ENCODE assay signal across 8 cellular contexts in the genomic region with DNA sequence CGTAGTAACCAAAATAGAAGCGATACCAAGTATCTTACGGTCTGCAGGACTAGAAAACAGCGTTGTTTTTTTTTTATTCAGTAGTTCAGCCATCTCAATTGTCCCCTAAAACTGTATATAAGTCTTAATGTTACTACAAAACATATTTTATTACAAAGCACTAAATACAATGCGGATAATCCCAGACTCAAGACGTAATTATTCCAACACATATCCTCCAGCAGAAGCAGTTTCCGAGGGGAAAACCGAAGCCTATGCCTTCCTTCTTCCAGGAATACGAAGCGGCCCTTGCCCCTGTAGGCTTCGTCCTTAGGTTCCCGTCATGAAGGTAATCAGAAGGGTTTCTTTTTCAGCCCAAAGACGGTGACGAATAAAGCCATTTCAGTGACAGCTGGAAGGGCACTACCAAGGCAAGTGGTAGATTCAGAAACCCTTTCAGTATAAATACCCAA. TPM values are rescaled to one million over a fixed set of nuclear protein-coding genes. Genes with fewer than 3 reads are reported as not detected.
A peak's percentile ranks its signal among the peaks of the same experiment; 100 is the strongest.
DNase-seq lines count a peak whose midpoint lies in the region; ATAC-seq and TF ChIP-seq lines count a peak whose summit lies in the region.

No MANE protein-coding gene starts in this region.

- 0 out of 2 replicates have a peak, but pooled peaks cover 3% of the 10 kb centered on the region for H4K20me1 ChIP-seq in DOHH2 (ENCODE audit: control insufficient read depth, insufficient read depth, low read depth, low read length)
- no peaks in the 10 kb centered on the region for H4K20me1 ChIP-seq in OCI-LY1 (ENCODE audit: insufficient read depth, low read length)

- peak overlapping the region; percentile 84 for H3K27ac ChIP-seq in DOHH2 (ENCODE audit: low read depth, low read length)
- H3K27ac ChIP-seq in OCI-LY1 (ENCODE audit: low read depth, low read length, poor library complexity, severe bottlenecking): peak overlapping the region; percentile 95

- H2AFZ ChIP-seq in OCI-LY1 (ENCODE audit: low read length): no peak overlapping the region

- H3K9me3 ChIP-seq in DOHH2 (ENCODE audit: control insufficient read depth, insufficient read depth, low read length) (no peaks in the 10 kb centered on the region), OCI-LY1 (ENCODE audit: low read length) (no peaks in the 10 kb centered on the region)

- H3K79me2 ChIP-seq in DOHH2 (ENCODE audit: control insufficient read depth, low read length): peaks cover 22% of the 10 kb centered on the region
- H3K79me2 ChIP-seq in OCI-LY1 (ENCODE audit: insufficient read depth, low read length): no peaks in the 10 kb centered on the region

- no peak for DNase-seq in epithelial cell of esophagus (ENCODE audit: low read depth)
- DNase-seq in osteocyte (ENCODE audit: extremely low spot score, unreplicated experiment): no peak
- no peak for DNase-seq in occipital lobe (lab: John Stamatoyannopoulos, UW)
- no peak for DNase-seq in iPS-NIHi7 (ENCODE audit: extremely low spot score)

- H3K4me3 Mint-ChIP-seq in osteocyte (ENCODE audit: unreplicated experiment): peak overlapping the region; percentile 85

- H3K27me3 ChIP-seq in DOHH2 (ENCODE audit: control insufficient read depth, low read length) (no peaks in the 10 kb centered on the region), OCI-LY1 (ENCODE audit: insufficient read depth, low read length) (no peaks in the 10 kb centered on the region)

- H3K36me3 ChIP-seq in DOHH2 (ENCODE audit: control insufficient read depth, low read length) (peaks cover 6% of the 10 kb centered on the region; the same call in 1 of the 2 replicates), OCI-LY1 (ENCODE audit: insufficient read depth, low read length) (no peaks in the 10 kb centered on the region)

- H3K27me3 Mint-ChIP-seq in osteocyte (ENCODE audit: unreplicated experiment): no peaks in the 10 kb centered on the region

- H3K4me3 ChIP-seq in DOHH2 (ENCODE audit: low read length) (peak overlapping the region; percentile 92), OCI-LY1 (ENCODE audit: low read depth, low read length, poor library complexity, severe bottlenecking) (peak overlapping the region; percentile 89), epithelial cell of esophagus (ENCODE audit: low read length) (peak overlapping the region; percentile 61)

- peaks cover 37% of the 10 kb centered on the region for H3K4me1 ChIP-seq in DOHH2 (ENCODE audit: control insufficient read depth, low read length)
- H3K4me1 ChIP-seq in OCI-LY1 (ENCODE audit: insufficient read depth, low read length, severe bottlenecking): peaks cover 55% of the 10 kb centered on the region

- TF ChIP-seq CTCF in DOHH2 (IDR thresholded peaks at IDR 0.05; ENCODE audit: low read depth, low read length, poor library complexity, severe bottlenecking) (no peak), OCI-LY1 (IDR thresholded peaks at IDR 0.05; ENCODE audit: low read length) (no peak), epithelial cell of esophagus (IDR thresholded peaks at IDR 0.05; ENCODE audit: insufficient read depth, low read depth, low read length, missing control alignments) (no peak), osteocyte (IDR thresholded peaks at IDR 0.05) (no peak)

- ATAC-seq in HG02884 (IDR thresholded peaks at IDR 0.05; ENCODE audit: unreplicated experiment) (no peak), GM19463 (IDR thresholded peaks at IDR 0.05; ENCODE audit: unreplicated experiment) (no peak)

- H3K4me2 ChIP-seq in DOHH2 (ENCODE audit: low read length) (peak overlapping the region; percentile 87), OCI-LY1 (ENCODE audit: low read length) (peak overlapping the region; percentile 98)

- peaks cover 11% of the 10 kb centered on the region for H3F3A ChIP-seq in DOHH2 (ENCODE audit: control insufficient read depth, insufficient read depth)
- H3F3A ChIP-seq in OCI-LY1 (ENCODE audit: insufficient read depth, low read length): no peaks in the 10 kb centered on the region

- no peaks in the 10 kb centered on the region for H3K36me3 Mint-ChIP-seq in osteocyte (ENCODE audit: unreplicated experiment)

- peak overlapping the region; percentile 77 for H3K9ac ChIP-seq in OCI-LY1 (ENCODE audit: low read length)

- no peaks in the 10 kb centered on the region for H3K9me3 Mint-ChIP-seq in osteocyte (ENCODE audit: unreplicated experiment)

- H3K4me1 Mint-ChIP-seq in osteocyte (ENCODE audit: unreplicated experiment): peaks cover 41% of the 10 kb centered on the region

- peak overlapping the region; percentile 100 for H3K27ac Mint-ChIP-seq in osteocyte (ENCODE audit: unreplicated experiment)

- H3K9me2 ChIP-seq in DOHH2 (replicated peaks; ENCODE audit: control insufficient read depth, low read length) (no peaks in the 10 kb centered on the region), OCI-LY1 (ENCODE audit: low read depth, low read length) (no peaks in the 10 kb centered on the region)

RNA-seq across cellular contexts. Expression of a gene that starts 2.3 kb away (rescaled TPM):
- total RNA-seq in osteocyte: 8.4 and 10.5 TPM in 2 replicates
- total RNA-seq in occipital lobe: 35.9 TPM

RNA-seq across cellular contexts. Expression of a gene that starts 11.1 kb away (rescaled TPM):
- total RNA-seq in osteocyte (57.2 and 70.0 TPM in 2 replicates), occipital lobe (27.9 TPM)

RNA-seq across cellular contexts. Expression of a gene that starts 16.1 kb away (rescaled TPM):
- total RNA-seq in osteocyte (6.2 and 6.8 TPM in 2 replicates), occipital lobe (4.8 TPM)

RNA-seq across cellular contexts. Expression of a gene that starts 21.7 kb away (rescaled TPM):
- total RNA-seq in osteocyte (106 and 173 TPM in 2 replicates), occipital lobe (7.8 TPM)

RNA-seq across cellular contexts. Expression of a gene that starts 36.5 kb away (rescaled TPM):
- total RNA-seq in osteocyte (13.3 and 15.7 TPM in 2 replicates), occipital lobe (2.7 TPM)
